8 cellular contexts compared by ENCODE assay signal in genomic region chr11:62791501-62792192, GRCh38.
DNase-seq lines count a peak whose midpoint lies in the region; ATAC-seq and TF ChIP-seq lines count a peak whose summit lies in the region.

Gene TMEM223, minus strand, starts transcription at chr11:62792006. Its CDS starts 12 bp downstream, at chr11:62791994.

- H3K4me3 Mint-ChIP-seq in T-helper 2 cell treated with Interferon-gamma antibody and Interleukin-4, amounts not matched to agents 5 μg/mL and 100 μg/mL, for 36 hours: peak within 1 kb of the TSS; percentile 91

- peaks cover 60% of the 10 kb centered on the region for H3K36me3 Mint-ChIP-seq in T-helper 2 cell treated with Interferon-gamma antibody and Interleukin-4, amounts not matched to agents 5 μg/mL and 100 μg/mL, for 36 hours (ENCODE audit: low read depth)

- H3K4me3 ChIP-seq in GM12864 (ENCODE audit: low read depth, low read length): peak within 1 kb of the TSS; percentile 87

- H3K27me3 Mint-ChIP-seq in T-helper 2 cell treated with Interferon-gamma antibody and Interleukin-4, amounts not matched to agents 5 μg/mL and 100 μg/mL, for 36 hours (ENCODE audit: low read depth): no peaks in the 10 kb centered on the region

- TF ChIP-seq CTCF in GM12864 (IDR thresholded peaks at IDR 0.05; ENCODE audit: low read depth, low read length, missing control alignments): peak; percentile 12

- peaks cover 38% of the 10 kb centered on the region for H3K4me1 Mint-ChIP-seq in T-helper 2 cell treated with Interferon-gamma antibody and Interleukin-4, amounts not matched to agents 5 μg/mL and 100 μg/mL, for 36 hours (ENCODE audit: low read depth)

- peak; percentile 70 for ATAC-seq in HG02642 (IDR thresholded peaks at IDR 0.05; ENCODE audit: poor library complexity, unreplicated experiment)

- DNase-seq in GM12864 (ENCODE audit: low read depth) (no peak), NCI-H1436 (lab: John Stamatoyannopoulos, UW) (peak; percentile 77), anterior cingulate cortex (lab: John Stamatoyannopoulos, UW) (peak; percentile 26 to 94 (median 80)), hepatic stellate cell (ENCODE audit: low spot score) (peak; percentile 91), retina (peak; percentile 89), cortex of kidney (lab: John Stamatoyannopoulos, UW) (no peak)
- DNase-seq in T-helper 2 cell treated with Interferon-gamma antibody and Interleukin-4, amounts not matched to agents 5 μg/mL and 100 μg/mL, for 36 hours (ENCODE audit: low spot score): peak; percentile 89

- peak within 1 kb of the TSS; percentile 91 for H3K27ac Mint-ChIP-seq in T-helper 2 cell treated with Interferon-gamma antibody and Interleukin-4, amounts not matched to agents 5 μg/mL and 100 μg/mL, for 36 hours

- no peaks in the 10 kb centered on the region for H3K9me3 Mint-ChIP-seq in T-helper 2 cell treated with Interferon-gamma antibody and Interleukin-4, amounts not matched to agents 5 μg/mL and 100 μg/mL, for 36 hours

Comparison
In these comparisons a context has a peak if more than half of its experiments do, and no peak if none do; other contexts are left out.
1. DNase-seq: peak in NCI-H1436 (single experiment), T-helper 2 cell treated with Interferon-gamma antibody and Interleukin-4, amounts not matched to agents 5 μg/mL and 100 μg/mL, for 36 hours (single experiment), anterior cingulate cortex (58 of 58), hepatic stellate cell (single experiment) and retina (single experiment); none in GM12864 (single experiment) and cortex of kidney (single experiment).